Comparison of ENCODE assay signal across 1 cellular context in genomic region chr17:63405741-63406261, GRCh38.
TF ChIP-seq lines count a peak whose summit lies in the region.

No MANE protein-coding gene starts in this region.

TF ChIP-seq in SK-N-SH, 30 proteins besides CTCF, POLR2A, EP300 and RAD21 (continued from another document):
- TF ChIP-seq PBX3 (IDR thresholded peaks at IDR 0.05) (peak; percentile 46; the same call in 1 of the 2 replicates), ELF1 (IDR thresholded peaks at IDR 0.05) (peak; percentile 38; the same call in 1 of the 2 replicates), ZBTB33 (IDR thresholded peaks at IDR 0.05; ENCODE audit: borderline replicate concordance, low read depth) (no peak), FOXM1 (IDR thresholded peaks at IDR 0.05; ENCODE audit: low read depth) (no peak), FOSL2 (IDR thresholded peaks at IDR 0.05; ENCODE audit: borderline replicate concordance, low read depth) (peak; percentile 52; the same call in 1 of the 2 replicates), GATA2 (CRISPR knock-in tag; IDR thresholded peaks at IDR 0.05) (no peak), SMC3 (IDR thresholded peaks at IDR 0.05; ENCODE audit: low read depth, low read length) (peak; percentile 50), TCF12 (IDR thresholded peaks at IDR 0.05) (peak; percentile 50; the same call in 1 of the 2 replicates)
